Comparison of ENCODE assay signal across 8 cellular contexts in the genomic region with DNA sequence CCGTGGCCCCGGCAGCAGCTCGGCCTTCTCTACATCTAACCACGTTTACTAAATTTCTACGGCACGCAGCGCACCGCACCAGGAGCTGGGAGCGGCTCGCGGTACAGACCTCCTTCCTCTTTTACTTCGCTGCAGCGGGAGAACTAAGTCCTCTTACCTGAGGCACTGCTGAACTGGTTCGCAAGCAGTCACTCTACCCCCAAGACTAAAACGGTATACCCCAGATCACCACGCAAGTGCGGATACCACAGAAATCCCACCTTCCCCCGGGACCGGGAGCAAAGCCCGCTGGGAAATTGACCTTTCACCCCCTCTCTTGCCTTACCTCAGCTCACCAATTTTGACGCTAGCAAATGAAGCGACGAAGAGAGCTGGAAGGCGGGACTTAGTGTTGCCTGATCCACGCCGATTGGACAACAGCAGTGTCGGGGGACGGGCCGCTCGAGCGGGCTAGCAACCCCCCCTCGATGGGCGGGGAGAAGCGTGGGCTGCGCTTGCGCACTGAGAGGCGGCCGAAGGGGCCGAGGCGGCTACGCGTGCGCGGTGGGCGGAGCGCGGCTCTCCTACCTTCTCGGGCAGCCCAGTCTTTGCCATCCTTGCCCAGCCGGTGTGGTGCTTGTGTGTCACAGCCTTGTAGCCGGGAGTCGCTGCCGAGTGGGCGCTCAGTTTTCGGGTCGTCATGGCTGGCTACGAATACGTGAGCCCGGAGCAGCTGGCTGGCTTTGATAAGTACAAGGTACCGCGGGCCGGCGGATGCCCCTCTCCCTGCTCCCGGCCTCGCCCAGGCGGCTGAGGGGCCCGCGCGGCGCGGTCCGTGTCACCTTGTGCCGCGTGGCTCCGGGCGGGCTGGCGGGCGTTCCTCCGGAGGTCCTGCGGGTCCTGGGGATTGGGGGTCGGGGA. TPM values are rescaled to one million over a fixed set of nuclear protein-coding genes. Genes with fewer than 3 reads are reported as not detected.
A peak's percentile ranks its signal among the peaks of the same experiment; 100 is the strongest.
DNase-seq lines count a peak whose midpoint lies in the region; ATAC-seq, FAIRE-seq and TF ChIP-seq lines count a peak whose summit lies in the region.

A gene with protein sequence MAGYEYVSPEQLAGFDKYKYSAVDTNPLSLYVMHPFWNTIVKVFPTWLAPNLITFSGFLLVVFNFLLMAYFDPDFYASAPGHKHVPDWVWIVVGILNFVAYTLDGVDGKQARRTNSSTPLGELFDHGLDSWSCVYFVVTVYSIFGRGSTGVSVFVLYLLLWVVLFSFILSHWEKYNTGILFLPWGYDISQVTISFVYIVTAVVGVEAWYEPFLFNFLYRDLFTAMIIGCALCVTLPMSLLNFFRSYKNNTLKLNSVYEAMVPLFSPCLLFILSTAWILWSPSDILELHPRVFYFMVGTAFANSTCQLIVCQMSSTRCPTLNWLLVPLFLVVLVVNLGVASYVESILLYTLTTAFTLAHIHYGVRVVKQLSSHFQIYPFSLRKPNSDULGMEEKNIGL (plus strand): TSS at position 590 of the 900 bp plus-strand sequence. CDS start 90 bp downstream, at position 680.

- TF ChIP-seq CTCF in 22Rv1 (IDR thresholded peaks at IDR 0.05) (no peak), brain (conservative IDR thresholded peaks at IDR 0.05) (no peak)

- H3K4me3 Mint-ChIP-seq in brain = peak within 1 kb of the TSS; percentile 98 to 100 (median 99)

- peaks cover 18% of the 10 kb centered on the region for H3K27me3 Mint-ChIP-seq in brain

- intact Hi-C loops in sciatic nerve (cut with DNase I) = no loop called here

- peak within 1 kb of the TSS; percentile 84 for H3K27ac ChIP-seq in 22Rv1

- ATAC-seq in GM18520 (IDR thresholded peaks at IDR 0.05; ENCODE audit: unreplicated experiment) (peak; percentile 95), HG03064 (IDR thresholded peaks at IDR 0.05; ENCODE audit: low read depth, unreplicated experiment) (peak; percentile 86), sciatic nerve (peak; percentile 99)

- H3K4me1 Mint-ChIP-seq in brain = peaks cover 56% of the 10 kb centered on the region

- FAIRE-seq in TTC549 (lab: Jason Lieb, UNC) = peak; percentile 96

- peaks cover 5% of the 10 kb centered on the region for H3K36me3 Mint-ChIP-seq in brain

- H3K9me3 Mint-ChIP-seq in brain = no peaks in the 10 kb centered on the region

- peak within 1 kb of the TSS; percentile 99 to 100 (median 100) for H3K27ac Mint-ChIP-seq in brain

- DNase-seq in NCI-H2107 treated with DMSO at 0.1 percent for 48 hours (lab: John Stamatoyannopoulos, UW; ENCODE audit: unreplicated experiment) (peak; percentile 98), iPS DF 19.7 (ENCODE audit: low read depth, low spot score) (peak; percentile 97), sciatic nerve (ENCODE audit: low spot score) (peak; percentile 99)

RNA-seq across cellular contexts. Expression of the gene that starts here (rescaled TPM):
- polyA plus RNA-seq in brain (ENCODE audit: insufficient read depth, low read depth, low replicate concordance) = 7.6 TPM
- total RNA-seq in sciatic nerve = 30.2 TPM

Comparison
In these comparisons a context has a peak if more than half of its experiments do, and no peak if none do; other contexts are left out.
1. Peak in every context shown above with its lines: DNase-seq, ATAC-seq and H3K27ac ChIP-seq.